ENCODE assay signal across 1 cellular context in the genomic region with DNA sequence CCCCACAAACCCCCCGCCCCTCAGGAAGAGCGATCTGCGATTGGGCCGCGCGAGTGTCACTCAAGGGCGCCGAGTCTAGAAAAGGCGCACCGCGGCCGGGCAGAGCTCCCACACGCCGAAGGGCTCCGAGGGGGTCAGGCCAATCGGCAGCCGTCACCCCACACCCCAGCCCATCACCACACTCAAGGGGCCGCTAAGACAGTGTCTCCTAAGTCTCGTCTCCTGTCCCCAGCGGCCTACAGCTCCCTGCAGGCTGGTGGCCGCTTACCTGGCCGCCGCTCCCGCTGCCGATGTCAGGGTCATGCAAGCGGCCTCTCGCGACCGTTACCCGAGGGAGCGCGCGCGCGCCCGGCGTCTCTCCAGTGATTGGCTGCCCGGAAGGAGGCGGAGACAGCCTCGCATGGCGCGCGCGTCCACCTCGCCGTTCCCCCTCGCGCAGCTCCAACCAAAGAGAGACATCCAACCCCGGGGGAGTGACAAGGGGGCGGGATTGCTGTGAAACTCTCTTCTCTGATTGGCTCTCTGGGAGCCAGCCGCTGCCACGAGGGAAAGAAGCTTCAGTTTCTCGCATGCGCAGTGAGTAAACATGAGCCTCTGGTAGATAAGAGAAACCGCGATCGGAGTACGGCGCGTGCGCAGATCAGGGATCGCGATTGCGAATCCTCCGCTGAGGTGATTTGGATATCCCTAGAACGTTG.
TF ChIP-seq lines count a peak whose summit lies in the region.

A gene with protein sequence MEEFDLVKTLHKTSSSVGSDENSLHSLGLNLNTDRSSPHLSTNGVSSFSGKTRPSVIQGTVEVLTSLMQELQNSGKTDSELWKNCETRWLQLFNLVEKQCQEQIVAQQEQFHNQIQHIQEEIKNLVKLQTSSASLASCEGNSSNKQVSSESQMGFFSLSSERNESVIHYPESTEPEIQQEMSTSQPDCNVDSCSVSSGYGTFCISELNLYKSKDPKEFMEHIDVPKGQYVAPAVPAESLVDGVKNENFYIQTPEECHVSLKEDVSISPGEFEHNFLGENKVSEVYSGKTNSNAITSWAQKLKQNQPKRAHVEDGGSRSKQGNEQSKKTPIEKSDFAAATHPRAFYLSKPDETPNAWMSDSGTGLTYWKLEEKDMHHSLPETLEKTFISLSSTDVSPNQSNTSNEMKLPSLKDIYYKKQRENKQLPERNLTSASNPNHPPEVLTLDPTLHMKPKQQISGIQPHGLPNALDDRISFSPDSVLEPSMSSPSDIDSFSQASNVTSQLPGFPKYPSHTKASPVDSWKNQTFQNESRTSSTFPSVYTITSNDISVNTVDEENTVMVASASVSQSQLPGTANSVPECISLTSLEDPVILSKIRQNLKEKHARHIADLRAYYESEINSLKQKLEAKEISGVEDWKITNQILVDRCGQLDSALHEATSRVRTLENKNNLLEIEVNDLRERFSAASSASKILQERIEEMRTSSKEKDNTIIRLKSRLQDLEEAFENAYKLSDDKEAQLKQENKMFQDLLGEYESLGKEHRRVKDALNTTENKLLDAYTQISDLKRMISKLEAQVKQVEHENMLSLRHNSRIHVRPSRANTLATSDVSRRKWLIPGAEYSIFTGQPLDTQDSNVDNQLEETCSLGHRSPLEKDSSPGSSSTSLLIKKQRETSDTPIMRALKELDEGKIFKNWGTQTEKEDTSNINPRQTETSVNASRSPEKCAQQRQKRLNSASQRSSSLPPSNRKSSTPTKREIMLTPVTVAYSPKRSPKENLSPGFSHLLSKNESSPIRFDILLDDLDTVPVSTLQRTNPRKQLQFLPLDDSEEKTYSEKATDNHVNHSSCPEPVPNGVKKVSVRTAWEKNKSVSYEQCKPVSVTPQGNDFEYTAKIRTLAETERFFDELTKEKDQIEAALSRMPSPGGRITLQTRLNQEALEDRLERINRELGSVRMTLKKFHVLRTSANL (minus strand): TSS at position 335 of the 698 bp plus-strand sequence. CDS start 2,777 bp downstream, outside the sequence.
A gene (plus strand): TSS at position 630 of the 698 bp plus-strand sequence. CDS start 20,239 bp downstream, outside the sequence.

TF ChIP-seq in GM23338, 12 proteins besides CTCF, POLR2A, EP300 and RAD21:
- TF ChIP-seq ZNF114 (CRISPR knock-in tag; IDR thresholded peaks at IDR 0.05) (0 out of 2 replicates have a peak, but pooled peaks have one; percentile 31), ZNF331 (CRISPR knock-in tag; IDR thresholded peaks at IDR 0.05; ENCODE audit: low read depth) (no peak), JUNB (IDR thresholded peaks at IDR 0.05; ENCODE audit: unreplicated experiment) (no peak), NANOG (IDR thresholded peaks at IDR 0.05; ENCODE audit: borderline replicate concordance) (no peak), EZH2phosphoT487 (IDR thresholded peaks at IDR 0.05; ENCODE audit: unreplicated experiment) (no peak), POLR2AphosphoS5 (IDR thresholded peaks at IDR 0.05; ENCODE audit: low read depth) (peak; percentile 98), CREB1 (CRISPR knock-in tag; IDR thresholded peaks at IDR 0.05; ENCODE audit: low read depth) (peak; percentile 51; the same call in 1 of the 2 replicates), EZH2 (IDR thresholded peaks at IDR 0.05; ENCODE audit: low read depth, unreplicated experiment) (no peak), STAT1 (IDR thresholded peaks at IDR 0.05; ENCODE audit: unreplicated experiment) (no peak)
- TF ChIP-seq, protein P1, sequence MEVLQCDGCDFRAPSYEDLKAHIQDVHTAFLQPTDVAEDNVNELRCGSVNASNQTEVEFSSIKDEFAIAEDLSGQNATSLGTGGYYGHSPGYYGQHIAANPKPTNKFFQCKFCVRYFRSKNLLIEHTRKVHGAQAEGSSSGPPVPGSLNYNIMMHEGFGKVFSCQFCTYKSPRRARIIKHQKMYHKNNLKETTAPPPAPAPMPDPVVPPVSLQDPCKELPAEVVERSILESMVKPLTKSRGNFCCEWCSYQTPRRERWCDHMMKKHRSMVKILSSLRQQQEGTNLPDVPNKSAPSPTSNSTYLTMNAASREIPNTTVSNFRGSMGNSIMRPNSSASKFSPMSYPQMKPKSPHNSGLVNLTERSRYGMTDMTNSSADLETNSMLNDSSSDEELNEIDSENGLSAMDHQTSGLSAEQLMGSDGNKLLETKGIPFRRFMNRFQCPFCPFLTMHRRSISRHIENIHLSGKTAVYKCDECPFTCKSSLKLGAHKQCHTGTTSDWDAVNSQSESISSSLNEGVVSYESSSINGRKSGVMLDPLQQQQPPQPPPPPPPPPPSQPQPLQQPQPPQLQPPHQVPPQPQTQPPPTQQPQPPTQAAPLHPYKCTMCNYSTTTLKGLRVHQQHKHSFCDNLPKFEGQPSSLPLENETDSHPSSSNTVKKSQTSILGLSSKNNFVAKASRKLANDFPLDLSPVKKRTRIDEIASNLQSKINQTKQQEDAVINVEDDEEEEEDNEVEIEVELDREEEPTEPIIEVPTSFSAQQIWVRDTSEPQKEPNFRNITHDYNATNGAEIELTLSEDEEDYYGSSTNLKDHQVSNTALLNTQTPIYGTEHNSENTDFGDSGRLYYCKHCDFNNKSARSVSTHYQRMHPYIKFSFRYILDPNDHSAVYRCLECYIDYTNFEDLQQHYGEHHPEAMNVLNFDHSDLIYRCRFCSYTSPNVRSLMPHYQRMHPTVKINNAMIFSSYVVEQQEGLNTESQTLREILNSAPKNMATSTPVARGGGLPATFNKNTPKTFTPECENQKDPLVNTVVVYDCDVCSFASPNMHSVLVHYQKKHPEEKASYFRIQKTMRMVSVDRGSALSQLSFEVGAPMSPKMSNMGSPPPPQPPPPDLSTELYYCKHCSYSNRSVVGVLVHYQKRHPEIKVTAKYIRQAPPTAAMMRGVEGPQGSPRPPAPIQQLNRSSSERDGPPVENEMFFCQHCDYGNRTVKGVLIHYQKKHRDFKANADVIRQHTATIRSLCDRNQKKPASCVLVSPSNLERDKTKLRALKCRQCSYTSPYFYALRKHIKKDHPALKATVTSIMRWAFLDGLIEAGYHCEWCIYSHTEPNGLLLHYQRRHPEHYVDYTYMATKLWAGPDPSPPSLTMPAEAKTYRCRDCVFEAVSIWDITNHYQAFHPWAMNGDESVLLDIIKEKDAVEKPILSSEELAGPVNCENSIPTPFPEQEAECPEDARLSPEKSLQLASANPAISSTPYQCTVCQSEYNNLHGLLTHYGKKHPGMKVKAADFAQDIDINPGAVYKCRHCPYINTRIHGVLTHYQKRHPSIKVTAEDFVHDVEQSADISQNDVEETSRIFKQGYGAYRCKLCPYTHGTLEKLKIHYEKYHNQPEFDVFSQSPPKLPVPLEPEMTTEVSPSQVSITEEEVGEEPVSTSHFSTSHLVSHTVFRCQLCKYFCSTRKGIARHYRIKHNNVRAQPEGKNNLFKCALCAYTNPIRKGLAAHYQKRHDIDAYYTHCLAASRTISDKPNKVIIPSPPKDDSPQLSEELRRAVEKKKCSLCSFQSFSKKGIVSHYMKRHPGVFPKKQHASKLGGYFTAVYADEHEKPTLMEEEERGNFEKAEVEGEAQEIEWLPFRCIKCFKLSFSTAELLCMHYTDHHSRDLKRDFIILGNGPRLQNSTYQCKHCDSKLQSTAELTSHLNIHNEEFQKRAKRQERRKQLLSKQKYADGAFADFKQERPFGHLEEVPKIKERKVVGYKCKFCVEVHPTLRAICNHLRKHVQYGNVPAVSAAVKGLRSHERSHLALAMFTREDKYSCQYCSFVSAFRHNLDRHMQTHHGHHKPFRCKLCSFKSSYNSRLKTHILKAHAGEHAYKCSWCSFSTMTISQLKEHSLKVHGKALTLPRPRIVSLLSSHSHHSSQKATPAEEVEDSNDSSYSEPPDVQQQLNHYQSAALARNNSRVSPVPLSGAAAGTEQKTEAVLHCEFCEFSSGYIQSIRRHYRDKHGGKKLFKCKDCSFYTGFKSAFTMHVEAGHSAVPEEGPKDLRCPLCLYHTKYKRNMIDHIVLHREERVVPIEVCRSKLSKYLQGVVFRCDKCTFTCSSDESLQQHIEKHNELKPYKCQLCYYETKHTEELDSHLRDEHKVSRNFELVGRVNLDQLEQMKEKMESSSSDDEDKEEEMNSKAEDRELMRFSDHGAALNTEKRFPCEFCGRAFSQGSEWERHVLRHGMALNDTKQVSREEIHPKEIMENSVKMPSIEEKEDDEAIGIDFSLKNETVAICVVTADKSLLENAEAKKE (CRISPR knock-in tag; IDR thresholded peaks at IDR 0.05): no peak
- TF ChIP-seq, protein P2, sequence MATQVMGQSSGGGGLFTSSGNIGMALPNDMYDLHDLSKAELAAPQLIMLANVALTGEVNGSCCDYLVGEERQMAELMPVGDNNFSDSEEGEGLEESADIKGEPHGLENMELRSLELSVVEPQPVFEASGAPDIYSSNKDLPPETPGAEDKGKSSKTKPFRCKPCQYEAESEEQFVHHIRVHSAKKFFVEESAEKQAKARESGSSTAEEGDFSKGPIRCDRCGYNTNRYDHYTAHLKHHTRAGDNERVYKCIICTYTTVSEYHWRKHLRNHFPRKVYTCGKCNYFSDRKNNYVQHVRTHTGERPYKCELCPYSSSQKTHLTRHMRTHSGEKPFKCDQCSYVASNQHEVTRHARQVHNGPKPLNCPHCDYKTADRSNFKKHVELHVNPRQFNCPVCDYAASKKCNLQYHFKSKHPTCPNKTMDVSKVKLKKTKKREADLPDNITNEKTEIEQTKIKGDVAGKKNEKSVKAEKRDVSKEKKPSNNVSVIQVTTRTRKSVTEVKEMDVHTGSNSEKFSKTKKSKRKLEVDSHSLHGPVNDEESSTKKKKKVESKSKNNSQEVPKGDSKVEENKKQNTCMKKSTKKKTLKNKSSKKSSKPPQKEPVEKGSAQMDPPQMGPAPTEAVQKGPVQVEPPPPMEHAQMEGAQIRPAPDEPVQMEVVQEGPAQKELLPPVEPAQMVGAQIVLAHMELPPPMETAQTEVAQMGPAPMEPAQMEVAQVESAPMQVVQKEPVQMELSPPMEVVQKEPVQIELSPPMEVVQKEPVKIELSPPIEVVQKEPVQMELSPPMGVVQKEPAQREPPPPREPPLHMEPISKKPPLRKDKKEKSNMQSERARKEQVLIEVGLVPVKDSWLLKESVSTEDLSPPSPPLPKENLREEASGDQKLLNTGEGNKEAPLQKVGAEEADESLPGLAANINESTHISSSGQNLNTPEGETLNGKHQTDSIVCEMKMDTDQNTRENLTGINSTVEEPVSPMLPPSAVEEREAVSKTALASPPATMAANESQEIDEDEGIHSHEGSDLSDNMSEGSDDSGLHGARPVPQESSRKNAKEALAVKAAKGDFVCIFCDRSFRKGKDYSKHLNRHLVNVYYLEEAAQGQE (IDR thresholded peaks at IDR 0.05; ENCODE audit: unreplicated experiment): no peak
- TF ChIP-seq, protein P3, sequence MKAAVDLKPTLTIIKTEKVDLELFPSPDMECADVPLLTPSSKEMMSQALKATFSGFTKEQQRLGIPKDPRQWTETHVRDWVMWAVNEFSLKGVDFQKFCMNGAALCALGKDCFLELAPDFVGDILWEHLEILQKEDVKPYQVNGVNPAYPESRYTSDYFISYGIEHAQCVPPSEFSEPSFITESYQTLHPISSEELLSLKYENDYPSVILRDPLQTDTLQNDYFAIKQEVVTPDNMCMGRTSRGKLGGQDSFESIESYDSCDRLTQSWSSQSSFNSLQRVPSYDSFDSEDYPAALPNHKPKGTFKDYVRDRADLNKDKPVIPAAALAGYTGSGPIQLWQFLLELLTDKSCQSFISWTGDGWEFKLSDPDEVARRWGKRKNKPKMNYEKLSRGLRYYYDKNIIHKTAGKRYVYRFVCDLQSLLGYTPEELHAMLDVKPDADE (IDR thresholded peaks at IDR 0.05): no peak
TF ChIP-seq in GM23338: peak in this region for 3.
